In the genomic region with DNA sequence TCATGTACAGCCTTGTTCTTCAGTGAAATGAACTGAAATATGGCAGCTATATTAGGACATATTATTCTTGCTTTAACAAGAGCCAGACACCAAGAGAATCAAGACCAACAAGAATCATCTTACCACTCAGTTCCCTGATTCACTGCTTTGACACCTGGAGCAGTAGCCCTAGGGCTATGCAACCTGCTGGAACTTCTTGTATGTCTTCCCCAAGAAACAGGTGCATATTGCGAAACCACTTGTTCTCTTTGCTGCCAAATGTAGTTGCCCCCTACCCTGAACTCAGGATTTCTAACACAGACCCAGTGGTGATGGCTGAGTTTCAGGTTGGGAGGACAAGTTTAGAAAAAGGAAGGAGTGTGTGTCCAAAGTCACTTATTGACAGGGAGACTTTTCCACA, we compare ENCODE assay signal across 24 cellular contexts. TPM values are rescaled to one million over a fixed set of nuclear protein-coding genes. Genes with fewer than 3 reads are reported as not detected.
"Had no signal": no experiment of that assay in that cellular context is flagged by ENCODE, and none has a peak within 500 bp of the region (broad histone marks: within the 10 kb centered on the region; RNA-seq: fewer than 3 reads in every experiment).

No MANE protein-coding gene starts in this region.

- H3K36me3 ChIP-seq: heart right ventricle, left lung, lower lobe of right lung, upper lobe of left lung, vagina had no signal

- H3K27me3 ChIP-seq: body of pancreas, heart right ventricle, left lung, upper lobe of left lung, vagina had no signal

- H3K27ac ChIP-seq: coronary artery, left lung, lower lobe of right lung, upper lobe of left lung, vagina had no signal

- H3K4me1 ChIP-seq: left lung, lower lobe of right lung, vagina had no signal

- FAIRE-seq: small intestine had no signal

- H3K4me3 ChIP-seq: body of pancreas, coronary artery, heart right ventricle, left lung, lower lobe of right lung, upper lobe of left lung, vagina had no signal

- ATAC-seq: activated CD4-positive, alpha-beta T cell treated with anti-CD3 and anti-CD28 coated beads for 36 hours; activated CD8-positive, alpha-beta memory T cell treated with anti-CD3 and anti-CD28 coated beads, Interleukin-2, amount 10 ng/mL, durations not matched to agents 7 days and 5 days; activated CD8-positive, alpha-beta T cell treated with anti-CD3 and anti-CD28 coated beads, Interleukin-2, amount 10 ng/mL, durations not matched to agents 7 days and 5 days; effector memory CD8-positive, alpha-beta T cell; left lung; lower lobe of right lung; sciatic nerve had no signal

- H3K9me3 ChIP-seq: body of pancreas, heart right ventricle, left lung, lower lobe of right lung, upper lobe of left lung, vagina had no signal

- DNase-seq: activated B cell treated with CpG ODN at 0.5 μM for 24 hours; activated CD4-positive, alpha-beta T cell treated with anti-CD3 and anti-CD28 coated beads for 36 hours; activated CD8-positive, alpha-beta memory T cell treated with anti-CD3 and anti-CD28 coated beads, Interleukin-2, amount 10 ng/mL, durations not matched to agents 7 days and 5 days; activated CD8-positive, alpha-beta T cell treated with anti-CD3 and anti-CD28 coated beads, Interleukin-2, amount 10 ng/mL, durations not matched to agents 7 days and 5 days; activated T-cell treated with anti-CD3 and anti-CD28 coated beads, Interleukin-2, amount 50 U/mL, for 48 hours; aorta; effector memory CD8-positive, alpha-beta T cell; foreskin fibroblast; kidney glomerular epithelial cell; left lung; lower lobe of right lung; stimulated activated CD4-positive, alpha-beta T cell treated with anti-CD3 and anti-CD28 coated beads, Interleukin-4, amount 100 ng/mL, for 24 hours; substantia nigra; T-helper 1 cell; upper lobe of left lung had no signal

RNA-seq across cellular contexts. Expression of gene WIPF3, which starts 46.1 kb away (rescaled TPM):
- total RNA-seq: activated B cell treated with CpG ODN at 0.5 μM for 24 hours; activated CD4-positive, alpha-beta T cell treated with anti-CD3 and anti-CD28 coated beads for 36 hours; activated CD8-positive, alpha-beta memory T cell treated with anti-CD3 and anti-CD28 coated beads, Interleukin-2, amount 10 ng/mL, durations not matched to agents 7 days and 5 days; activated CD8-positive, alpha-beta T cell treated with anti-CD3 and anti-CD28 coated beads, Interleukin-2, amount 10 ng/mL, durations not matched to agents 7 days and 5 days; activated T-helper 2 cell treated with anti-CD3 and anti-CD28 coated beads, Interferon-gamma antibody, Interleukin-2, Interleukin-4, amounts not matched to agents 10 μg/mL and 5 μg/mL and 100 μg/mL, durations not matched to agents 14 hours and 24 hours and 36 hours; glomerular endothelial cell; natural killer cell treated with Interleukin-12 subunit alpha and Interleukin-12 subunit beta and Interleukin-15 and Interleukin-18, amount 100 ng/mL, for 72 hours had no signal
